In genomic region chr1:149300478-149301218, GRCh38 we compare ENCODE assay signal across 6 cellular contexts.
DNase-seq lines count a peak whose midpoint lies in the region; ATAC-seq and TF ChIP-seq lines count a peak whose summit lies in the region.
"Not testable (repeated sequence)": the region's sequence is repeated elsewhere in the genome, so short reads cannot be mapped to it uniquely, and the experiment has no call there.

No MANE protein-coding gene starts in this region.

- H3K27ac Mint-ChIP-seq in stimulated activated memory B cell treated with anti-CD40 and anti-IgM and Interleukin-4, amounts not matched to agents 10 μg/mL and 1 μg/mL and 100 μg/mL, for 72 hours: not testable (repeated sequence)

- not testable (repeated sequence) for H3K9me3 ChIP-seq in gastroesophageal sphincter, heart right ventricle, left lung

- not testable (repeated sequence) for H3K4me3 ChIP-seq in gastroesophageal sphincter, heart right ventricle, left lung

- H3K9me3 Mint-ChIP-seq in stimulated activated memory B cell treated with anti-CD40 and anti-IgM and Interleukin-4, amounts not matched to agents 10 μg/mL and 1 μg/mL and 100 μg/mL, for 72 hours: not testable (repeated sequence)

- DNase-seq in heart right ventricle; left lung; sciatic nerve (ENCODE audit: low spot score): not testable (repeated sequence)

- H3K4me3 Mint-ChIP-seq in stimulated activated memory B cell treated with anti-CD40 and anti-IgM and Interleukin-4, amounts not matched to agents 10 μg/mL and 1 μg/mL and 100 μg/mL, for 72 hours: not testable (repeated sequence)

- H3K4me1 Mint-ChIP-seq in stimulated activated memory B cell treated with anti-CD40 and anti-IgM and Interleukin-4, amounts not matched to agents 10 μg/mL and 1 μg/mL and 100 μg/mL, for 72 hours: not testable (repeated sequence)

- TF ChIP-seq POLR2A in gastroesophageal sphincter (IDR thresholded peaks at IDR 0.05): not testable (repeated sequence)

- ATAC-seq in SK-N-SH treated with all-trans-retinoic acid at 6 μM for 48 hours: peak; percentile 57
- ATAC-seq in gastroesophageal sphincter: peak; percentile 61
- peak in 6 of 8 donors; percentile 54 to 74 (median 64) for ATAC-seq in heart right ventricle
- ATAC-seq in left lung: peak; percentile 67
- peak; percentile 91 for ATAC-seq in sciatic nerve
- ATAC-seq in stimulated activated memory B cell treated with anti-CD40 and anti-IgM and Interleukin-4, amounts not matched to agents 10 μg/mL and 1 μg/mL and 100 μg/mL, for 72 hours: peak; percentile 48

- no CpG with 5 or more reads among the region's 3 CpGs for WGBS in gastroesophageal sphincter (ENCODE audit: low coverage in 1 of 2), 2 donors
- WGBS in heart right ventricle, 2 donors: no CpG with 5 or more reads among the region's 3 CpGs

- H3K27me3 ChIP-seq in gastroesophageal sphincter, heart right ventricle, left lung: not testable (repeated sequence)

- intact Hi-C loops in heart right ventricle (cut with DNase I); left lung (cut with DNase I); sciatic nerve (cut with DNase I): not testable (repeated sequence)

- not testable (repeated sequence) for H3K27ac ChIP-seq in gastroesophageal sphincter, heart right ventricle, left lung

- not testable (repeated sequence) for TF ChIP-seq CTCF in gastroesophageal sphincter (IDR thresholded peaks at IDR 0.05); heart right ventricle (IDR thresholded peaks at IDR 0.05); left lung (IDR thresholded peaks at IDR 0.05)

- H3K36me3 Mint-ChIP-seq in stimulated activated memory B cell treated with anti-CD40 and anti-IgM and Interleukin-4, amounts not matched to agents 10 μg/mL and 1 μg/mL and 100 μg/mL, for 72 hours: not testable (repeated sequence)

- H3K4me1 ChIP-seq in gastroesophageal sphincter, heart right ventricle, left lung: not testable (repeated sequence)

- not testable (repeated sequence) for TF ChIP-seq EP300 in gastroesophageal sphincter (IDR thresholded peaks at IDR 0.05)

- not testable (repeated sequence) for H3K27me3 Mint-ChIP-seq in stimulated activated memory B cell treated with anti-CD40 and anti-IgM and Interleukin-4, amounts not matched to agents 10 μg/mL and 1 μg/mL and 100 μg/mL, for 72 hours

- H3K36me3 ChIP-seq in gastroesophageal sphincter, heart right ventricle, left lung: not testable (repeated sequence)
